In the genomic region with DNA sequence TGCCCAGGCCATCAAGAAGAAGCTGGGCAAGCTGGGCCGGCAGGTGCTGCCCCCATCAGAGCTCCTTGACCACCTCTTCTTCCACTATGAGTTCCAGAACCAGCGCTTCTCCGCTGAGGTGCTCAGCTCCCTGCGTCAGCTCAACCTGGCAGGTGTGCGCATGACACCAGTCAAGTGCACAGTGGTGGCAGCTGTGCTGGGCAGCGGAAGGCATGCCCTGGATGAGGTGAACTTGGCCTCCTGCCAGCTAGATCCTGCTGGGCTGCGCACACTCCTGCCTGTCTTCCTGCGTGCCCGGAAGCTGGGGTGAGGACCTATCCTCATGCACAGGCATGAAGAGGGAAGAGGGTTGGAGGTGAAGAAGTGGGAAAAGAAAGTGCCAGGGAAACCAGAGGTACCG, we compare ENCODE assay signal across 1 cellular context.
TF ChIP-seq lines count a peak whose summit lies in the region.

No MANE protein-coding gene starts in this region.

TF ChIP-seq in IMR-90, 13 proteins besides CTCF, POLR2A, EP300 and RAD21 (continued from another document):
- TF ChIP-seq FOS (IDR thresholded peaks at IDR 0.05; ENCODE audit: low read depth, low read length): no peak
